12 cellular contexts compared by ENCODE assay signal in genomic region chr12:31517994-31518393, GRCh38.
DNase-seq lines count a peak whose midpoint lies in the region; ATAC-seq, FAIRE-seq and TF ChIP-seq lines count a peak whose summit lies in the region.
"Had no signal": no experiment of that assay in that cellular context is flagged by ENCODE, and none has a peak within 500 bp of the region (broad histone marks: within the 10 kb centered on the region; RNA-seq: fewer than 3 reads in every experiment).

No MANE protein-coding gene starts in this region.

- DNase-seq in NCI-H1417 (lab: John Stamatoyannopoulos, UW) (peak in 2 of 3 experiments; percentile 58 to 84), NCI-H1417 treated with DMSO at 0.1 percent for 48 hours (lab: John Stamatoyannopoulos, UW) (no peak), OCI-LY7 (ENCODE audit: low spot score) (no peak), epithelial cell of prostate (ENCODE audit: low read depth, low spot score) (no peak), pons (ENCODE audit: low spot score) (peak; percentile 21), frontal cortex (ENCODE audit: low spot score in 2 of 2) (no peak), midbrain (lab: John Stamatoyannopoulos, UW) (no peak)
- DNase-seq: activated B cell treated with CpG ODN at 0.5 μM for 24 hours; GDM1; stimulated activated CD4-positive, alpha-beta T cell treated with anti-CD3 and anti-CD28 coated beads, Interleukin-1b, Interleukin-23, amount 100 ng/mL, for 48 hours had no signal

- H3K36me3 ChIP-seq in OCI-LY7 (ENCODE audit: insufficient read depth, low read length) = peaks cover 10% of the 10 kb centered on the region; the same call in 1 of the 2 replicates

- H3K79me2 ChIP-seq in OCI-LY7 (ENCODE audit: insufficient read depth, low read depth, low read length) = peaks cover 60% of the 10 kb centered on the region

- POLR2A ChIA-PET in OCI-LY7 (lab: Charles Lee) = interaction anchor here (0.6 to 2.8 kb wide), 10 partner anchors 8 to 240 kb away, joined by 3 to 11 read pairs (median 5); no protein-coding TSS in a partner anchor

- no peak for TF ChIP-seq CTCF in OCI-LY7 (conservative IDR thresholded peaks at IDR 0.05; ENCODE audit: low read length)

- no peak overlapping the region for H3K4me3 ChIP-seq in OCI-LY7 (ENCODE audit: low read depth, low read length, poor library complexity, severe bottlenecking)

- intact Hi-C loops in OCI-LY7 (cut with micrococcal nuclease; ENCODE audit: unreplicated experiment) = loop anchor here (2.0 to 5.0 kb wide), 2 partner anchors 111 to 119 kb away; no protein-coding TSS in a partner anchor

- no peaks in the 10 kb centered on the region for H3K9me3 ChIP-seq in OCI-LY7 (ENCODE audit: low read length)

- H3K9me2 ChIP-seq in OCI-LY7 (ENCODE audit: insufficient read depth, low read length) = no peaks in the 10 kb centered on the region

- H3K4me1 ChIP-seq in OCI-LY7 (ENCODE audit: insufficient read depth, low read length, poor library complexity, severe bottlenecking) = peaks cover 32% of the 10 kb centered on the region

- ATAC-seq in GM18858 (IDR thresholded peaks at IDR 0.05; ENCODE audit: unreplicated experiment) = no peak

- BruUV-seq in OCI-LY7 (replicated peaks; lab: Mats Ljungman, UMichigan) = no TSS peak

- H2AFZ ChIP-seq in OCI-LY7 (ENCODE audit: low read length) = no peak overlapping the region

- H3K27ac ChIP-seq in OCI-LY7 (ENCODE audit: low read depth, low read length, poor library complexity, severe bottlenecking) (no peak overlapping the region), epithelial cell of prostate (peak overlapping the region; percentile 84)

- H4K20me1 ChIP-seq in OCI-LY7 (ENCODE audit: insufficient read depth, low read length) = peaks cover 12% of the 10 kb centered on the region

- H3K4me2 ChIP-seq in OCI-LY7 (ENCODE audit: low read length) = peak overlapping the region; percentile 49; the same call in 1 of the 2 replicates

- CTCF ChIA-PET in OCI-LY7 (lab: Charles Lee; ENCODE audit: unreplicated experiment) = no interaction called here

- no peak for FAIRE-seq in frontal cortex (lab: Jason Lieb, UNC)
- FAIRE-seq: A204.1 had no signal

Comparison
In these comparisons a context has a peak if more than half of its experiments do, and no peak if none do; other contexts are left out.
1. DNase-seq: peak in NCI-H1417 (2 of 3) and pons (single experiment); none in NCI-H1417 treated with DMSO at 0.1 percent for 48 hours (single experiment), OCI-LY7 (single experiment), epithelial cell of prostate (single experiment), frontal cortex (0 of 2) and midbrain (single experiment).